8 cellular contexts compared by ENCODE assay signal in the genomic region with DNA sequence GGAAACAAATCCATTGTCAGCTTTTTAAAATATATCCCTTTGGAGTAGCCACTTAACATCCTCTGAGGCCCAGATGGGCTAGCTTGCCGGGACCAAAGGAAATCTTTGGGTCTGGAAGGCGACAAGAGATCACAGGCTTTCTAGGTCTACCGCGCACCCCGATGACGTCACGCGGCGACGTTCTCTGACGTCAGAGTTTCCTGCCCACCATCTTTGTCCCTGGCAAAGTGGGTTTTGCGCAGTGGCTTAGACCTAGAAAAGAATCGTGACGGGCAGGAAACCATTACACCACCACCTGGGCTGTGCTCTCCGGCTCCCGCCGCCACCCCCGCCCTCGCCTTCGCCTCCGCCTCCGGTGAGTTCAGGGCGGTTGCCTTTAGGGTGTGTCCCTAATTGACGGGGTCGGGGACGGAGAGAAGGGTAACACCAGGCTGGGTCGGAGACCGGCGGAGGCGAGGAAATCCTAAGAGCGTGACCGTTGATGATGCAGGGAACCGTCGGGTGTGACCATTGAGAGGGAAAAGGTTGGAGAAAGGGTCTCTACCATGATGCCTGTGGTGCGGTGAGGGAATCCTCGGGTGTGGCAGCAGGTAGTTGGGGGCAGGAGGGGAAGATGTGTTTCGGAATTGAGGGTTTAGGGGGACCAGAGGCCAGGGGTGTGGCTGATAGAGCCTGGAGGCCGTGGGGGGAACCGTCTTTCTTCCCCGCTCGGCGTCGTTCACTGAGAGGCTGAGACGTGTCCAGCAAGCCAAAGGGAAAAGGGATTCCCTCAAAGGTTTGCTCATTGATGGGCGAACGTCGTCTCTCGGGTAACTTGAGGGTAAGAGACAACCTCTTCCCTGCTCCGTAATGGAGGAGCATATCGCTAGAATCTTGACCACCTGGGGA.
DNase-seq lines count a peak whose midpoint lies in the region; TF ChIP-seq lines count a peak whose summit lies in the region.

TSS of gene AP2B1 (plus strand) at position 249 of the 888 bp plus-strand sequence. CDS start 6,709 bp downstream, outside the sequence.

- H3K36me3 Mint-ChIP-seq in activated naive CD4-positive, alpha-beta T cell treated with anti-CD3 and anti-CD28 coated beads, Interleukin-2, amount 10 ng/mL, durations not matched to agents 7 days and 5 days, result peaks cover 4% of the 10 kb centered on the region

- H3K9me3 Mint-ChIP-seq in activated naive CD4-positive, alpha-beta T cell treated with anti-CD3 and anti-CD28 coated beads, Interleukin-2, amount 10 ng/mL, durations not matched to agents 7 days and 5 days, result no peaks in the 10 kb centered on the region

- H3K9ac ChIP-seq in SK-N-MC (ENCODE audit: insufficient read length), result peak within 1 kb of the TSS; percentile 82

- peaks cover 32% of the 10 kb centered on the region for H3K4me1 Mint-ChIP-seq in activated naive CD4-positive, alpha-beta T cell treated with anti-CD3 and anti-CD28 coated beads, Interleukin-2, amount 10 ng/mL, durations not matched to agents 7 days and 5 days

- DNase-seq in GM03348 (ENCODE audit: low spot score), result peak; percentile 88
- DNase-seq in HFF-Myc (ENCODE audit: extremely low read depth, low read depth), result peak; percentile 94
- DNase-seq in NB4 (ENCODE audit: low read depth), result peak; percentile 98
- peak; percentile 68 for DNase-seq in SK-N-MC (ENCODE audit: low read depth, low spot score)
- DNase-seq in activated naive CD4-positive, alpha-beta T cell treated with anti-CD3 and anti-CD28 coated beads, Interleukin-2, amount 10 ng/mL, durations not matched to agents 7 days and 5 days, result peak; percentile 97
- peak; percentile 94 for DNase-seq in germinal center (ENCODE audit: low spot score)
- peak; percentile 79 for DNase-seq in non-pigmented ciliary epithelial cell (ENCODE audit: low read depth)
- DNase-seq in superior temporal gyrus (ENCODE audit: extremely low spot score), result peak; percentile 96

- H3K27ac Mint-ChIP-seq in activated naive CD4-positive, alpha-beta T cell treated with anti-CD3 and anti-CD28 coated beads, Interleukin-2, amount 10 ng/mL, durations not matched to agents 7 days and 5 days, result peak within 1 kb of the TSS; percentile 97

- peak; percentile 73 for TF ChIP-seq POLR2A in NB4 (IDR thresholded peaks at IDR 0.05; ENCODE audit: extremely low read depth, insufficient read length)

- H3K4me3 Mint-ChIP-seq in activated naive CD4-positive, alpha-beta T cell treated with anti-CD3 and anti-CD28 coated beads, Interleukin-2, amount 10 ng/mL, durations not matched to agents 7 days and 5 days, result peak within 1 kb of the TSS; percentile 92

- H3K9me3 ChIP-seq in SK-N-MC (ENCODE audit: low read depth, low read length), result no peaks in the 10 kb centered on the region

- peak within 1 kb of the TSS; percentile 84 for H3K27ac ChIP-seq in SK-N-MC

- peaks cover 10% of the 10 kb centered on the region for H3K27me3 Mint-ChIP-seq in activated naive CD4-positive, alpha-beta T cell treated with anti-CD3 and anti-CD28 coated beads, Interleukin-2, amount 10 ng/mL, durations not matched to agents 7 days and 5 days

- H3K4me3 ChIP-seq in HFF-Myc (replicated peaks; ENCODE audit: low read depth, low read length) (peak within 1 kb of the TSS; percentile 98), NB4 (ENCODE audit: low read depth, low read length) (peak within 1 kb of the TSS; percentile 99), SK-N-MC (peak within 1 kb of the TSS; percentile 84)

- CTCF ChIA-PET in activated naive CD4-positive, alpha-beta T cell treated with anti-CD3 and anti-CD28 coated beads, Interleukin-2, amount 10 ng/mL, durations not matched to agents 7 days and 5 days (lab: Charles Lee), result interaction anchor here (1.3 to 1.4 kb wide), 2 partner anchors 9 to 11 kb away, joined by 3 to 4 read pairs; partner anchors contain the start of gene PEX12

- 0 out of 2 replicates have a peak, but pooled peaks cover 7% of the 10 kb centered on the region for H3K36me3 ChIP-seq in SK-N-MC (ENCODE audit: insufficient read depth, low read length)

- TF ChIP-seq CTCF in HFF-Myc (IDR thresholded peaks at IDR 0.05; ENCODE audit: low read depth, low read length, missing control alignments) (no peak), NB4 (IDR thresholded peaks at IDR 0.05; ENCODE audit: low read depth, low read length) (no peak)

Comparison
In these comparisons a context has a peak if more than half of its experiments do, and no peak if none do; other contexts are left out.
1. Peak in every context shown above with its lines: DNase-seq, H3K4me3 ChIP-seq and H3K27ac ChIP-seq.